Comparison of ENCODE assay signal across 28 cellular contexts in genomic region chr14:58744951-58745350, GRCh38.
"Had no signal": no experiment of that assay in that cellular context is flagged by ENCODE, and none has a peak within 500 bp of the region (broad histone marks: within the 10 kb centered on the region; RNA-seq: fewer than 3 reads in every experiment).

No MANE protein-coding gene starts in this region.

- H3K36me3 Mint-ChIP-seq: activated naive CD8-positive, alpha-beta T cell; immature natural killer cell; natural killer cell; type B pancreatic cell had no signal

- DNase-seq: activated B cell treated with CpG ODN at 0.5 μM for 24 hours; activated CD4-positive, alpha-beta T cell treated with anti-CD3 and anti-CD28 coated beads for 36 hours; activated CD4-positive, alpha-beta T cell treated with anti-CD3 and anti-CD28 coated beads, Interleukin-2, amount 50 U/mL, for 4 hours; activated CD8-positive, alpha-beta memory T cell treated with anti-CD3 and anti-CD28 coated beads for 24 hours; activated CD8-positive, alpha-beta memory T cell treated with anti-CD3 and anti-CD28 coated beads, Interleukin-2, amount 50 U/mL, for 4 hours; activated T-cell treated with anti-CD3 and anti-CD28 coated beads, Interleukin-2, amount 50 U/mL, for 24 hours; adrenal gland; brain microvascular endothelial cell; central memory CD4-positive, alpha-beta T cell; effector memory CD4-positive, alpha-beta T cell; foreskin keratinocyte; immature natural killer cell; left ventricle myocardium inferior; midbrain; natural killer cell; occipital lobe; small intestine; stimulated activated CD4-positive, alpha-beta T cell treated with anti-CD3 and anti-CD28 coated beads, Interleukin-15, amount 100 ng/mL, for 24 hours; stimulated activated CD8-positive, alpha-beta memory T cell treated with anti-CD3 and anti-CD28 coated beads, Interleukin-4, amount 100 ng/mL, for 48 hours; stimulated activated naive CD4-positive, alpha-beta T cell had no signal

- H3K27ac Mint-ChIP-seq: activated B cell treated with CpG ODN at 0.5 μM for 24 hours; activated CD4-positive, alpha-beta T cell treated with anti-CD3 and anti-CD28 coated beads for 36 hours; activated naive CD8-positive, alpha-beta T cell; activated T-cell treated with anti-CD3 and anti-CD28 coated beads, Interleukin-2, amount 50 U/mL, for 24 hours; activated T-helper 17 cell treated with anti-CD3 and anti-CD28 coated beads, Interleukin-2, amount 50 U/mL, for 72 hours; immature natural killer cell; natural killer cell; type B pancreatic cell had no signal

- H3K4me2 ChIP-seq: hepatocyte had no signal

- H3K27ac ChIP-seq: ascending aorta, brain microvascular endothelial cell, foreskin keratinocyte, hepatocyte, left ventricle myocardium inferior, thoracic aorta, vagina had no signal

- ATAC-seq: activated CD4-positive, alpha-beta T cell treated with anti-CD3 and anti-CD28 coated beads for 36 hours; activated T-helper 17 cell treated with anti-CD3 and anti-CD28 coated beads, Interleukin-2, amount 50 U/mL, for 72 hours; foreskin keratinocyte; natural killer cell; sciatic nerve had no signal

- H3K36me3 ChIP-seq: adrenal gland, ascending aorta, brain microvascular endothelial cell, left ventricle myocardium inferior, thoracic aorta, vagina had no signal

- H3K79me2 ChIP-seq: hepatocyte had no signal

- H2AFZ ChIP-seq: hepatocyte had no signal

- H3K9me3 ChIP-seq: adrenal gland, ascending aorta, left ventricle myocardium inferior, thoracic aorta, vagina had no signal

- H3K9me3 Mint-ChIP-seq: activated B cell treated with CpG ODN at 0.5 μM for 24 hours; activated T-cell treated with anti-CD3 and anti-CD28 coated beads, Interleukin-2, amount 50 U/mL, for 24 hours; activated T-helper 17 cell treated with anti-CD3 and anti-CD28 coated beads, Interleukin-2, amount 50 U/mL, for 72 hours; immature natural killer cell; natural killer cell; type B pancreatic cell had no signal

- H3K27me3 ChIP-seq: adrenal gland, ascending aorta, brain microvascular endothelial cell, hepatocyte, vagina had no signal

- H3K4me3 Mint-ChIP-seq: activated B cell treated with CpG ODN at 0.5 μM for 24 hours; activated CD4-positive, alpha-beta T cell treated with anti-CD3 and anti-CD28 coated beads for 36 hours; activated naive CD8-positive, alpha-beta T cell; activated T-cell treated with anti-CD3 and anti-CD28 coated beads, Interleukin-2, amount 50 U/mL, for 24 hours; activated T-helper 17 cell treated with anti-CD3 and anti-CD28 coated beads, Interleukin-2, amount 50 U/mL, for 72 hours; immature natural killer cell; natural killer cell; type B pancreatic cell had no signal

- H3K4me3 ChIP-seq: adrenal gland, ascending aorta, hepatocyte, left ventricle myocardium inferior, thoracic aorta, vagina had no signal

- H3K27me3 Mint-ChIP-seq: activated B cell treated with CpG ODN at 0.5 μM for 24 hours; activated T-cell treated with anti-CD3 and anti-CD28 coated beads, Interleukin-2, amount 50 U/mL, for 24 hours had no signal
